ENCODE assay signal across 2 cellular contexts in genomic region chr5:55055183-55055582, GRCh38.
A peak's percentile ranks its signal among the peaks of the same experiment; 100 is the strongest.
TF ChIP-seq lines count a peak whose summit lies in the region.

No MANE protein-coding gene starts in this region.

TF ChIP-seq in HepG2, 621 proteins besides CTCF, POLR2A, EP300 and RAD21 (continues in another document):
- TF ChIP-seq FUBP1 (CRISPR knock-in tag; IDR thresholded peaks at IDR 0.05; ENCODE audit: borderline replicate concordance), result no peak
- TF ChIP-seq ZNF543 (CRISPR knock-in tag; IDR thresholded peaks at IDR 0.05), result no peak
- TF ChIP-seq, protein P1, sequence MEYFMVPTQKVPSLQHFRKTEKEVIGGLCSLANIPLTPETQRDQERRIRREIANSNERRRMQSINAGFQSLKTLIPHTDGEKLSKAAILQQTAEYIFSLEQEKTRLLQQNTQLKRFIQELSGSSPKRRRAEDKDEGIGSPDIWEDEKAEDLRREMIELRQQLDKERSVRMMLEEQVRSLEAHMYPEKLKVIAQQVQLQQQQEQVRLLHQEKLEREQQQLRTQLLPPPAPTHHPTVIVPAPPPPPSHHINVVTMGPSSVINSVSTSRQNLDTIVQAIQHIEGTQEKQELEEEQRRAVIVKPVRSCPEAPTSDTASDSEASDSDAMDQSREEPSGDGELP (IDR thresholded peaks at IDR 0.05; ENCODE audit: borderline replicate concordance, low read depth), result no peak
- TF ChIP-seq CHD4 (IDR thresholded peaks at IDR 0.05; ENCODE audit: borderline replicate concordance, low read length), result no peak
- peak; percentile 96 for TF ChIP-seq CREB1 (IDR thresholded peaks at IDR 0.05)
- TF ChIP-seq CREB1 (CRISPR knock-in tag; IDR thresholded peaks at IDR 0.05), result no peak
- TF ChIP-seq, protein P2, sequence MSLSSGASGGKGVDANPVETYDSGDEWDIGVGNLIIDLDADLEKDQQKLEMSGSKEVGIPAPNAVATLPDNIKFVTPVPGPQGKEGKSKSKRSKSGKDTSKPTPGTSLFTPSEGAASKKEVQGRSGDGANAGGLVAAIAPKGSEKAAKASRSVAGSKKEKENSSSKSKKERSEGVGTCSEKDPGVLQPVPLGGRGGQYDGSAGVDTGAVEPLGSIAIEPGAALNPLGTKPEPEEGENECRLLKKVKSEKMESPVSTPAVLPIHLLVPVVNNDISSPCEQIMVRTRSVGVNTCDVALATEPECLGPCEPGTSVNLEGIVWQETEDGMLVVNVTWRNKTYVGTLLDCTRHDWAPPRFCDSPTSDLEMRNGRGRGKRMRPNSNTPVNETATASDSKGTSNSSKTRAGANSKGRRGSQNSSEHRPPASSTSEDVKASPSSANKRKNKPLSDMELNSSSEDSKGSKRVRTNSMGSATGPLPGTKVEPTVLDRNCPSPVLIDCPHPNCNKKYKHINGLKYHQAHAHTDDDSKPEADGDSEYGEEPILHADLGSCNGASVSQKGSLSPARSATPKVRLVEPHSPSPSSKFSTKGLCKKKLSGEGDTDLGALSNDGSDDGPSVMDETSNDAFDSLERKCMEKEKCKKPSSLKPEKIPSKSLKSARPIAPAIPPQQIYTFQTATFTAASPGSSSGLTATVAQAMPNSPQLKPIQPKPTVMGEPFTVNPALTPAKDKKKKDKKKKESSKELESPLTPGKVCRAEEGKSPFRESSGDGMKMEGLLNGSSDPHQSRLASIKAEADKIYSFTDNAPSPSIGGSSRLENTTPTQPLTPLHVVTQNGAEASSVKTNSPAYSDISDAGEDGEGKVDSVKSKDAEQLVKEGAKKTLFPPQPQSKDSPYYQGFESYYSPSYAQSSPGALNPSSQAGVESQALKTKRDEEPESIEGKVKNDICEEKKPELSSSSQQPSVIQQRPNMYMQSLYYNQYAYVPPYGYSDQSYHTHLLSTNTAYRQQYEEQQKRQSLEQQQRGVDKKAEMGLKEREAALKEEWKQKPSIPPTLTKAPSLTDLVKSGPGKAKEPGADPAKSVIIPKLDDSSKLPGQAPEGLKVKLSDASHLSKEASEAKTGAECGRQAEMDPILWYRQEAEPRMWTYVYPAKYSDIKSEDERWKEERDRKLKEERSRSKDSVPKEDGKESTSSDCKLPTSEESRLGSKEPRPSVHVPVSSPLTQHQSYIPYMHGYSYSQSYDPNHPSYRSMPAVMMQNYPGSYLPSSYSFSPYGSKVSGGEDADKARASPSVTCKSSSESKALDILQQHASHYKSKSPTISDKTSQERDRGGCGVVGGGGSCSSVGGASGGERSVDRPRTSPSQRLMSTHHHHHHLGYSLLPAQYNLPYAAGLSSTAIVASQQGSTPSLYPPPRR (CRISPR knock-in tag; IDR thresholded peaks at IDR 0.05; ENCODE audit: borderline replicate concordance), result no peak
- TF ChIP-seq, protein P3, sequence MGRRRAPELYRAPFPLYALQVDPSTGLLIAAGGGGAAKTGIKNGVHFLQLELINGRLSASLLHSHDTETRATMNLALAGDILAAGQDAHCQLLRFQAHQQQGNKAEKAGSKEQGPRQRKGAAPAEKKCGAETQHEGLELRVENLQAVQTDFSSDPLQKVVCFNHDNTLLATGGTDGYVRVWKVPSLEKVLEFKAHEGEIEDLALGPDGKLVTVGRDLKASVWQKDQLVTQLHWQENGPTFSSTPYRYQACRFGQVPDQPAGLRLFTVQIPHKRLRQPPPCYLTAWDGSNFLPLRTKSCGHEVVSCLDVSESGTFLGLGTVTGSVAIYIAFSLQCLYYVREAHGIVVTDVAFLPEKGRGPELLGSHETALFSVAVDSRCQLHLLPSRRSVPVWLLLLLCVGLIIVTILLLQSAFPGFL (CRISPR knock-in tag; IDR thresholded peaks at IDR 0.05), result no peak
- TF ChIP-seq ELF1 (CRISPR knock-in tag; IDR thresholded peaks at IDR 0.05), result no peak
- no peak for TF ChIP-seq SKIL (CRISPR knock-in tag; IDR thresholded peaks at IDR 0.05; ENCODE audit: borderline replicate concordance)

TF ChIP-seq in K562, 482 proteins besides CTCF, POLR2A, EP300 and RAD21:
- TF ChIP-seq ATF1 (CRISPR knock-in tag; IDR thresholded peaks at IDR 0.05) (no peak), ATF1 (tag; IDR thresholded peaks at IDR 0.05) (peak; percentile 47; the same call in 1 of the 2 replicates), SRSF1 (IDR thresholded peaks at IDR 0.05; ENCODE audit: low read depth, low read length) (no peak), KDM5B (IDR thresholded peaks at IDR 0.05; ENCODE audit: insufficient replicate concordance, low read depth, low read length) (no peak)
